ENCODE assay signal across 12 cellular contexts in the genomic region with DNA sequence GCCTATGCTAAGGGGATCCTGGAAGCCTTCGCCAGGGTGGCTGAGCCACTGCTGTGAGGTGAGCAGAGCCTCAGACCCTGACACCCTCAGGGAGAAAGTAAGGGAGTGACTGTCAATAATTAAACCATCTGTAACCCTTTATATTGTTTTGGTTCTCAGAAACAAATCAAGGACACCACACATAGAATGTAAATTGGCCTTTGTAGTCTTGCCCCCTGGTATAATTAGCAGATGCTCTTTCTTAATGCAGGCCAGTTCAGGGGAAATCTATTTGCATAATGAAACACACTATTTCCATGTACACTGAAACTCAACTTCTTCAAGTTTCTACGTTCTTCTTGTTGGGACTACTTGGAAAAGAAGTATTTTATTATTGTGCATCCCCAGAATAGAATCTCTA.
DNase-seq lines count a peak whose midpoint lies in the region; ATAC-seq, FAIRE-seq and TF ChIP-seq lines count a peak whose summit lies in the region.
"Had no signal": no experiment of that assay in that cellular context is flagged by ENCODE, and none has a peak within 500 bp of the region (broad histone marks: within the 10 kb centered on the region; RNA-seq: fewer than 3 reads in every experiment).

No MANE protein-coding gene starts in this region.

- no peak overlapping the region for H3K4me2 ChIP-seq in GM12878 (ENCODE audit: control insufficient read depth, insufficient read depth)
- H3K4me2 ChIP-seq: BLaER1 had no signal

- no peak for DNase-seq in GM12878 (ENCODE audit: low read depth, low spot score)
- DNase-seq in GOT3 (lab: John Stamatoyannopoulos, UW), result no peak
- no peak for DNase-seq in stimulated activated CD4-positive, alpha-beta T cell treated with anti-CD3 and anti-CD28 coated beads, Interleukin-1b, Interleukin-23, amount 100 ng/mL, for 48 hours
- DNase-seq in activated CD4-positive, CD25-positive, alpha-beta regulatory T cell treated with anti-CD3 and anti-CD28 coated beads, Interleukin-2, amount 50 U/mL, for 72 hours, result no peak
- DNase-seq: activated B cell treated with CpG ODN at 0.5 μM for 24 hours, NCI-H1105 treated with DMSO at 0.1 percent for 48 hours, NCI-H774 had no signal

- CTCF ChIA-PET in GM12878 (lab: Yijun Ruan, JAX), result no interaction called here

- H4K20me1 ChIP-seq in GM12878 (ENCODE audit: control insufficient read depth, insufficient read depth), result no peaks in the 10 kb centered on the region
- H4K20me1 ChIP-seq: BLaER1 had no signal

- no peaks in the 10 kb centered on the region for H3K79me2 ChIP-seq in GM12878 (ENCODE audit: control insufficient read depth, insufficient read depth, low read length)

- in situ Hi-C loops in GM12878 (cut with MboI), result no loop called here

- H3K36me3 ChIP-seq in GM12878 (ENCODE audit: control insufficient read depth in 2 of 2, insufficient read depth in 2 of 2, low read length in 1 of 2), result no peaks in the 10 kb centered on the region
- H3K36me3 ChIP-seq: BLaER1 had no signal

- POLR2A ChIA-PET in GM12878 (lab: Charles Lee), result no interaction called here

- no peak for TF ChIP-seq CTCF in GM12878 (IDR thresholded peaks at IDR 0.05 in 2 of 3, conservative IDR thresholded peaks at IDR 0.05 in 1 of 3; ENCODE audit: control insufficient read depth in 2 of 3, extremely low read depth in 1 of 3, insufficient read depth in 1 of 3, low read depth in 3 of 3, low read length in 3 of 3)

- intact Hi-C loops in GM12878 (cut with micrococcal nuclease; ENCODE audit: unreplicated experiment), result no loop called here

- H2AFZ ChIP-seq in GM12878 (ENCODE audit: control insufficient read depth, low read depth, low read length), result no peak overlapping the region

- no peaks in the 10 kb centered on the region for H3K27me3 ChIP-seq in GM12878 (replicated peaks in 1 of 2; ENCODE audit: control insufficient read depth in 2 of 2, insufficient read depth in 2 of 2, low read length in 1 of 2)
- H3K27me3 ChIP-seq: BLaER1 had no signal

- BruUV-seq in GM12878 (replicated peaks; lab: Mats Ljungman, UMichigan), result no TSS peak

- ATAC-seq in GM18907 (IDR thresholded peaks at IDR 0.05; ENCODE audit: unreplicated experiment) (peak; percentile 98), GM21529 (IDR thresholded peaks at IDR 0.05; ENCODE audit: unreplicated experiment) (peak; percentile 78), HG03045 (IDR thresholded peaks at IDR 0.05; ENCODE audit: unreplicated experiment) (peak; percentile 74), GM12878 (peak; percentile 57), GM21723 (IDR thresholded peaks at IDR 0.05; ENCODE audit: unreplicated experiment) (no peak)

- no peaks in the 10 kb centered on the region for H3K4me1 ChIP-seq in GM12878 (ENCODE audit: control insufficient read depth, insufficient read depth, low read length)
- H3K4me1 ChIP-seq: BLaER1 had no signal

- TF ChIP-seq EP300 in GM12878 (IDR thresholded peaks at IDR 0.05; ENCODE audit: borderline replicate concordance in 1 of 2, control insufficient read depth in 1 of 2, low read depth in 2 of 2, low read length in 2 of 2), result no peak

- no peak for FAIRE-seq in GM12878 (lab: Jason Lieb, UNC)

- WGBS in GM12878 (ENCODE audit: insufficient coverage, insufficient replicate concordance, low lambda C conversion rate, missing lambda C conversion rate), result 17% methylated on average over 2 of the region's 2 CpGs

- no peak for TF ChIP-seq RAD21 in GM12878 (IDR thresholded peaks at IDR 0.05; ENCODE audit: insufficient read depth, low read depth, low read length)

- TF ChIP-seq POLR2A in GM12878 (IDR thresholded peaks at IDR 0.05; ENCODE audit: low read depth, low read length), result no peak

- H3K9ac ChIP-seq in GM12878 (ENCODE audit: control insufficient read depth, insufficient read depth, low read length), result no peak overlapping the region
- H3K9ac ChIP-seq: BLaER1 had no signal

- no peak overlapping the region for H3K27ac ChIP-seq in GM12878 (ENCODE audit: control insufficient read depth, insufficient read depth)
- H3K27ac ChIP-seq: BLaER1 had no signal

- RAD21 ChIA-PET in GM12878 (lab: Charles Lee; ENCODE audit: unreplicated experiment), result no interaction called here

- no peak overlapping the region for H3K4me3 ChIP-seq in GM12878
- H3K4me3 ChIP-seq: BLaER1 had no signal

- SMC1A ChIA-PET in GM12878 (lab: Charles Lee; ENCODE audit: uncharacterized antibody, unreplicated experiment), result no interaction called here

- H3K9me3 ChIP-seq in GM12878 (replicated peaks; ENCODE audit: control insufficient read depth, insufficient read depth, low read length), result no peaks in the 10 kb centered on the region
- H3K9me3 ChIP-seq: BLaER1 had no signal

TF ChIP-seq in GM12878, 131 proteins besides CTCF, POLR2A, EP300 and RAD21 (continues in another document):
- TF ChIP-seq ESRRA (IDR thresholded peaks at IDR 0.05; ENCODE audit: low read length) (no peak), ASH2L (IDR thresholded peaks at IDR 0.05; ENCODE audit: borderline replicate concordance, low read depth) (no peak), MEF2B (IDR thresholded peaks at IDR 0.05; ENCODE audit: partially characterized antibody, poor library complexity, severe bottlenecking) (no peak), BCL11A (IDR thresholded peaks at IDR 0.05; ENCODE audit: low read depth, low read length) (no peak), SMAD1 (IDR thresholded peaks at IDR 0.05; ENCODE audit: low read depth, partially characterized antibody) (no peak), LARP7 (IDR thresholded peaks at IDR 0.05) (no peak), MYC (IDR thresholded peaks at IDR 0.05; ENCODE audit: insufficient read depth, insufficient read length, insufficient replicate concordance, low read length, severe bottlenecking) (no peak), STAT1 (conservative IDR thresholded peaks at IDR 0.05) (no peak), TBL1XR1 (IDR thresholded peaks at IDR 0.05; ENCODE audit: low read depth, low read length) (no peak), CHD1 (IDR thresholded peaks at IDR 0.05; ENCODE audit: low read depth, low read length) (no peak)
- TF ChIP-seq, protein P1, sequence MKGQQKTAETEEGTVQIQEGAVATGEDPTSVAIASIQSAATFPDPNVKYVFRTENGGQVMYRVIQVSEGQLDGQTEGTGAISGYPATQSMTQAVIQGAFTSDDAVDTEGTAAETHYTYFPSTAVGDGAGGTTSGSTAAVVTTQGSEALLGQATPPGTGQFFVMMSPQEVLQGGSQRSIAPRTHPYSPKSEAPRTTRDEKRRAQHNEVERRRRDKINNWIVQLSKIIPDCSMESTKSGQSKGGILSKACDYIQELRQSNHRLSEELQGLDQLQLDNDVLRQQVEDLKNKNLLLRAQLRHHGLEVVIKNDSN (IDR thresholded peaks at IDR 0.05; ENCODE audit: borderline replicate concordance, extremely low read length, insufficient read depth, low read depth, low read length), result no peak
- TF ChIP-seq, protein P2, sequence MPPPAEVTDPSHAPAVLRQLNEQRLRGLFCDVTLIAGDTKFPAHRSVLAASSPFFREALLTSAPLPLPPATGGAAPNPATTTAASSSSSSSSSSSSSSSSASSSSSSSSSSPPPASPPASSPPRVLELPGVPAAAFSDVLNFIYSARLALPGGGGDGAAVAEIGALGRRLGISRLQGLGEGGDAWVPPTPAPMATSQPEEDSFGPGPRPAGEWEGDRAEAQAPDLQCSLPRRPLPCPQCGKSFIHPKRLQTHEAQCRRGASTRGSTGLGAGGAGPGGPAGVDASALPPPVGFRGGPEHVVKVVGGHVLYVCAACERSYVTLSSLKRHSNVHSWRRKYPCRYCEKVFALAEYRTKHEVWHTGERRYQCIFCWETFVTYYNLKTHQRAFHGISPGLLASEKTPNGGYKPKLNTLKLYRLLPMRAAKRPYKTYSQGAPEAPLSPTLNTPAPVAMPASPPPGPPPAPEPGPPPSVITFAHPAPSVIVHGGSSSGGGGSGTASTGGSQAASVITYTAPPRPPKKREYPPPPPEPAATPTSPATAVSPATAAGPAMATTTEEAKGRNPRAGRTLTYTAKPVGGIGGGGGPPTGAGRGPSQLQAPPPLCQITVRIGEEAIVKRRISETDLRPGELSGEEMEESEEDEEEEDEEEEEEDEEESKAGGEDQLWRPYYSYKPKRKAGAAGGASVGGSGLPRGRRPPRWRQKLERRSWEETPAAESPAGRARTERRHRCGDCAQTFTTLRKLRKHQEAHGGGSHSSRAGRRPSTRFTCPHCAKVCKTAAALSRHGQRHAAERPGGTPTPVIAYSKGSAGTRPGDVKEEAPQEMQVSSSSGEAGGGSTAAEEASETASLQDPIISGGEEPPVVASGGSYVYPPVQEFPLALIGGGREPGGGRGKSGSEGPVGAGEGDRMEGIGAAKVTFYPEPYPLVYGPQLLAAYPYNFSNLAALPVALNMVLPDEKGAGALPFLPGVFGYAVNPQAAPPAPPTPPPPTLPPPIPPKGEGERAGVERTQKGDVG (CRISPR knock-in tag; IDR thresholded peaks at IDR 0.05), result no peak
- TF ChIP-seq, protein P3, sequence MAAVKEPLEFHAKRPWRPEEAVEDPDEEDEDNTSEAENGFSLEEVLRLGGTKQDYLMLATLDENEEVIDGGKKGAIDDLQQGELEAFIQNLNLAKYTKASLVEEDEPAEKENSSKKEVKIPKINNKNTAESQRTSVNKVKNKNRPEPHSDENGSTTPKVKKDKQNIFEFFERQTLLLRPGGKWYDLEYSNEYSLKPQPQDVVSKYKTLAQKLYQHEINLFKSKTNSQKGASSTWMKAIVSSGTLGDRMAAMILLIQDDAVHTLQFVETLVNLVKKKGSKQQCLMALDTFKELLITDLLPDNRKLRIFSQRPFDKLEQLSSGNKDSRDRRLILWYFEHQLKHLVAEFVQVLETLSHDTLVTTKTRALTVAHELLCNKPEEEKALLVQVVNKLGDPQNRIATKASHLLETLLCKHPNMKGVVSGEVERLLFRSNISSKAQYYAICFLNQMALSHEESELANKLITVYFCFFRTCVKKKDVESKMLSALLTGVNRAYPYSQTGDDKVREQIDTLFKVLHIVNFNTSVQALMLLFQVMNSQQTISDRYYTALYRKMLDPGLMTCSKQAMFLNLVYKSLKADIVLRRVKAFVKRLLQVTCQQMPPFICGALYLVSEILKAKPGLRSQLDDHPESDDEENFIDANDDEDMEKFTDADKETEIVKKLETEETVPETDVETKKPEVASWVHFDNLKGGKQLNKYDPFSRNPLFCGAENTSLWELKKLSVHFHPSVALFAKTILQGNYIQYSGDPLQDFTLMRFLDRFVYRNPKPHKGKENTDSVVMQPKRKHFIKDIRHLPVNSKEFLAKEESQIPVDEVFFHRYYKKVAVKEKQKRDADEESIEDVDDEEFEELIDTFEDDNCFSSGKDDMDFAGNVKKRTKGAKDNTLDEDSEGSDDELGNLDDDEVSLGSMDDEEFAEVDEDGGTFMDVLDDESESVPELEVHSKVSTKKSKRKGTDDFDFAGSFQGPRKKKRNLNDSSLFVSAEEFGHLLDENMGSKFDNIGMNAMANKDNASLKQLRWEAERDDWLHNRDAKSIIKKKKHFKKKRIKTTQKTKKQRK (IDR thresholded peaks at IDR 0.05; ENCODE audit: low read depth, low read length), result no peak
